In genomic region chr12:49345840-49346658, GRCh38 we compare ENCODE assay signal across 2 cellular contexts.
TF ChIP-seq lines count a peak whose summit lies in the region.

No MANE protein-coding gene starts in this region.

TF ChIP-seq in endothelial cell of umbilical vein, 7 proteins besides CTCF, POLR2A, EP300 and RAD21:
- TF ChIP-seq EZH2 (IDR thresholded peaks at IDR 0.05; ENCODE audit: borderline replicate concordance, low read depth, low read length, severe bottlenecking) (peak; percentile 97), POLR2AphosphoS5 (IDR thresholded peaks at IDR 0.05; ENCODE audit: insufficient read depth, low read depth, low read length) (no peak)

TF ChIP-seq in GM12891, 5 proteins besides CTCF, POLR2A, EP300 and RAD21:
- TF ChIP-seq SPI1 (IDR thresholded peaks at IDR 0.05; ENCODE audit: low read depth, low read length) (no peak), POU2F2 (IDR thresholded peaks at IDR 0.05; ENCODE audit: low read depth, low read length) (no peak), TAF1 (IDR thresholded peaks at IDR 0.05; ENCODE audit: low read depth, low read length) (no peak), PAX5 (IDR thresholded peaks at IDR 0.05; ENCODE audit: insufficient read depth, low read length, severe bottlenecking) (no peak), POLR2AphosphoS5 (IDR thresholded peaks at IDR 0.05; ENCODE audit: low read depth, low read length) (no peak)
